In genomic region chr7:45027774-45028114, GRCh38 we compare ENCODE assay signal across 10 cellular contexts. TPM values are rescaled to one million over a fixed set of nuclear protein-coding genes. Genes with fewer than 3 reads are reported as not detected.
A peak's percentile ranks its signal among the peaks of the same experiment; 100 is the strongest.
DNase-seq lines count a peak whose midpoint lies in the region; ATAC-seq and TF ChIP-seq lines count a peak whose summit lies in the region.
"Had no signal": no experiment of that assay in that cellular context is flagged by ENCODE, and none has a peak within 500 bp of the region (broad histone marks: within the 10 kb centered on the region; RNA-seq: fewer than 3 reads in every experiment).

No MANE protein-coding gene starts in this region.

- H3K9me3 ChIP-seq in effector memory CD4-positive, alpha-beta T cell (ENCODE audit: control insufficient read depth, low read length), result no peaks in the 10 kb centered on the region
- no peaks in the 10 kb centered on the region for H3K9me3 ChIP-seq in stomach

- H3K4me3 ChIP-seq in Jurkat, Clone E6-1 (ENCODE audit: low read length), result peak overlapping the region; percentile 50
- H3K4me3 ChIP-seq in effector memory CD4-positive, alpha-beta T cell (ENCODE audit: insufficient read depth, low read depth, low read length, poor library complexity, severe bottlenecking), result peak overlapping the region; percentile 67
- H3K4me3 ChIP-seq in stomach, result peak overlapping the region; percentile 25 to 39 (median 36)

- TF ChIP-seq POLR2A in stomach (IDR thresholded peaks at IDR 0.05), result no peak

- ATAC-seq in HG03025 (IDR thresholded peaks at IDR 0.05; ENCODE audit: low FRiP score, unreplicated experiment) (no peak), HG02973 (IDR thresholded peaks at IDR 0.05; ENCODE audit: unreplicated experiment) (no peak), HG03439 (IDR thresholded peaks at IDR 0.05; ENCODE audit: unreplicated experiment) (no peak)

- WGBS in stomach, 5 donors, result 67 to 81% (median 73%) methylated on average over 4 of the region's 4 CpGs

- H3K27ac ChIP-seq in effector memory CD4-positive, alpha-beta T cell (ENCODE audit: insufficient read depth, low read length, poor library complexity, severe bottlenecking), result peak overlapping the region; percentile 77
- peak overlapping the region; percentile 18 to 72 (median 52) for H3K27ac ChIP-seq in stomach

- TF ChIP-seq EP300 in stomach (IDR thresholded peaks at IDR 0.05), result no peak

- H3K4me1 ChIP-seq in effector memory CD4-positive, alpha-beta T cell (ENCODE audit: control insufficient read depth, insufficient read depth, low read length, poor library complexity, severe bottlenecking), result peaks cover 37% of the 10 kb centered on the region
- peaks cover 0 to 14% (median 5%) of the 10 kb centered on the region in 4 donors for H3K4me1 ChIP-seq in stomach

- intact Hi-C loops in stomach (cut with DNase I; ENCODE audit: low total_unique reads), result no loop called here

- H3K27me3 ChIP-seq in effector memory CD4-positive, alpha-beta T cell (replicated peaks; ENCODE audit: control insufficient read depth, insufficient read depth, low read length, poor library complexity, severe bottlenecking), result no peaks in the 10 kb centered on the region
- no peaks in the 10 kb centered on the region for H3K27me3 ChIP-seq in stomach

- peaks cover 4% of the 10 kb centered on the region for H3K36me3 ChIP-seq in effector memory CD4-positive, alpha-beta T cell (ENCODE audit: control insufficient read depth, insufficient read depth, low read length)
- peaks cover 0 to 17% (median 11%) of the 10 kb centered on the region in 4 donors for H3K36me3 ChIP-seq in stomach

- TF ChIP-seq CTCF in stomach (IDR thresholded peaks at IDR 0.05), result no peak

- peaks cover 83% of the 10 kb centered on the region for H3K4me1 Mint-ChIP-seq in activated T-cell treated with anti-CD3 and anti-CD28 coated beads, Interleukin-2, amount 50 U/mL, for 24 hours (ENCODE audit: low read depth)

- peak overlapping the region; percentile 88 for H3K27ac Mint-ChIP-seq in activated T-cell treated with anti-CD3 and anti-CD28 coated beads, Interleukin-2, amount 50 U/mL, for 24 hours

- no peaks in the 10 kb centered on the region for H3K27me3 Mint-ChIP-seq in activated T-cell treated with anti-CD3 and anti-CD28 coated beads, Interleukin-2, amount 50 U/mL, for 24 hours

- peaks cover 72% of the 10 kb centered on the region for H3K36me3 Mint-ChIP-seq in activated T-cell treated with anti-CD3 and anti-CD28 coated beads, Interleukin-2, amount 50 U/mL, for 24 hours (ENCODE audit: low read depth)

- DNase-seq in activated T-cell treated with anti-CD3 and anti-CD28 coated beads, Interleukin-2, amount 50 U/mL, for 24 hours, result no peak
- no peak for DNase-seq in activated T-cell treated with anti-CD3 and anti-CD28 coated beads for 4 hours
- no peak for DNase-seq in Jurkat, Clone E6-1 (ENCODE audit: low read depth, low spot score)
- no peak for DNase-seq in effector memory CD4-positive, alpha-beta T cell
- DNase-seq in stomach, result no peak
- DNase-seq: stimulated activated CD4-positive, alpha-beta T cell treated with anti-CD3 and anti-CD28 coated beads, Interleukin-2, amount 100 ng/mL, for 48 hours had no signal

- no peaks in the 10 kb centered on the region for H3K9me3 Mint-ChIP-seq in activated T-cell treated with anti-CD3 and anti-CD28 coated beads, Interleukin-2, amount 50 U/mL, for 24 hours

- H3K4me3 Mint-ChIP-seq in activated T-cell treated with anti-CD3 and anti-CD28 coated beads, Interleukin-2, amount 50 U/mL, for 24 hours, result peak overlapping the region; percentile 79

RNA-seq across cellular contexts. Expression of gene CCM2, which starts 27.7 kb away (rescaled TPM):
- 101 TPM for polyA plus RNA-seq in Jurkat, Clone E6-1 (2012; ENCODE audit: insufficient read depth, insufficient read length)
- total RNA-seq in stomach, result 10 to 100 TPM in 4 of 5 donors, 1 to 10 TPM in 1; 1.8 to 31.7 (median 17.2) TPM
- polyA plus RNA-seq in stomach, result 10 to 100 TPM; 33.1 to 39.0 (median 38.7) TPM

RNA-seq across cellular contexts. Expression of gene MYO1G, which starts 48.9 kb away (rescaled TPM):
- 172 TPM for polyA plus RNA-seq in Jurkat, Clone E6-1 (2012; ENCODE audit: insufficient read depth, insufficient read length)
- total RNA-seq in stomach, result 10 to 100 TPM in 1 of 5 donors, 1 to 10 TPM in 4; 1.7 to 16.7 (median 4.0) TPM
- 1 to 10 TPM; 2.0 to 3.4 (median 3.2) TPM for polyA plus RNA-seq in stomach
- total RNA-seq: LHCN-M2 had no signal
